Comparison of ENCODE assay signal across 1 cellular context in the genomic region with DNA sequence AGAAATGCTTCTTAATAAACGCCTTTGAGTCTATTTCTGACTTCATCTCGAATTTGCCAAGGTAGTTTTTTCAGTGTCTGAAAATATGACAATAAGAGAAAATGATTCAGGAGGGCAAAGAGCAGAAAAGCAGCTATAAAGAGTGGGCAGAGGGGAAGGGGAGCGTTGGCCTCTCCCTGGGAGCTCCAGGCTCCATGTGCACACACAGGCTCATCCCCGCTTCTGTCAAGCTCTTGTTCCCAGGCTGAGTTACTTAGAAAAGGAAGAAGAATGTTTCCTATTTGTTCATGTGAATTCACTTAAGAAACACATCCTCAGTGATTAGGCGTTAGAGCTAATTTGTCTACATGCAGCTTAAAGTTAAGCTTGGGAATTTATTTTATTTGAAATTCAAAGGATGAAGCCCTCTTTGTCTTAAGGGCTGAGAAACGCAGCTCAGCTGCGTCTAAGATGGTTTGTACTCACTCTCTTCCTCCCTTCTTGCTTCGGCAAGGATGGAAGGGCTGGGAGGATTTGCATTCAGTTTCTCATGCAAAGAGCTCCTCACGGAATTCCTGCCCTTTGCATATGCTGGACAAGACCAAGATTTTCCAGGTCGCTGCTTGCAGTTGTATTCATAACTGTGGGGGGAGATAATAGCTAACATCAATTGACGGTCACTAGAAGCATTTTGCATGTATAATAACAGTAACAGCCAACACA.
TF ChIP-seq lines count a peak whose summit lies in the region.

No MANE protein-coding gene starts in this region.

TF ChIP-seq in H1, 55 proteins besides CTCF, POLR2A, EP300 and RAD21:
- 0 out of 4 replicates have a peak, but pooled peaks have one; percentile 25 to 41 for TF ChIP-seq SIN3A (conservative IDR thresholded peaks at IDR 0.05 in 1 of 2, IDR thresholded peaks at IDR 0.05 in 1 of 2; ENCODE audit: low read depth in 1 of 2, low read length in 2 of 2)
- peak; percentile 25 for TF ChIP-seq TAF7 (optimal IDR thresholded peaks at IDR 0.05; ENCODE audit: borderline replicate concordance, low read depth, low read length)
- 0 out of 2 replicates have a peak, but pooled peaks have one; percentile 36 for TF ChIP-seq TAF1 (IDR thresholded peaks at IDR 0.05; ENCODE audit: low read depth, low read length)
- TF ChIP-seq, protein P1, sequence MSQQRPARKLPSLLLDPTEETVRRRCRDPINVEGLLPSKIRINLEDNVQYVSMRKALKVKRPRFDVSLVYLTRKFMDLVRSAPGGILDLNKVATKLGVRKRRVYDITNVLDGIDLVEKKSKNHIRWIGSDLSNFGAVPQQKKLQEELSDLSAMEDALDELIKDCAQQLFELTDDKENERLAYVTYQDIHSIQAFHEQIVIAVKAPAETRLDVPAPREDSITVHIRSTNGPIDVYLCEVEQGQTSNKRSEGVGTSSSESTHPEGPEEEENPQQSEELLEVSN (IDR thresholded peaks at IDR 0.05), result no peak
- TF ChIP-seq TEAD4 (IDR thresholded peaks at IDR 0.05; ENCODE audit: low read depth, low read length), result peak; percentile 73
